ENCODE assay signal across 9 cellular contexts in the genomic region with DNA sequence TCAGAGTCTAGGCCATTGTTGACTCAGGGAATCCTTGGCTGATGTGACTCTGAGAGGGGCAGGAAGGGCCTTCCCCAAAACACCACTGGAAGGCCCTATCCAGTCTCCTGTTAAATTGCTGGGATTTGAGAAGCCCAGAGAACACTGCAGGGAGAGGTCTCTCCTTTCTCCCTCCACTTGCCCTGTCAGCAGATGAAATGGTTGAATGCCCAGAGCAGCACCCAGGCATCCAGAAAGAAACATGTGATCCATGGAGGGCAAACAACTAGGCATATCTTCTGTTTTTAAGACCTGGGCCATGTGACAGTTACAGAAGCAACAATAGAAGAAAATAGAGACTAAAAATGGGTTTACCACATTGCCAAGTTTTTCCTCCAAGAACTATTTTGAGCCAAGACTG.
"Had no signal": no experiment of that assay in that cellular context is flagged by ENCODE, and none has a peak within 500 bp of the region (broad histone marks: within the 10 kb centered on the region; RNA-seq: fewer than 3 reads in every experiment).

No MANE protein-coding gene starts in this region.

- H3K9me3 ChIP-seq: HAP-1 had no signal

- H3K27me3 Mint-ChIP-seq: IgD-negative memory B cell had no signal

- H3K36me3 Mint-ChIP-seq: IgD-negative memory B cell had no signal

- H3K27ac Mint-ChIP-seq: HFFc6, IgD-negative memory B cell had no signal

- H3K4me3 Mint-ChIP-seq: HFFc6, IgD-negative memory B cell had no signal

- H3K4me1 Mint-ChIP-seq: IgD-negative memory B cell had no signal

- DNase-seq: GOT3, H7, HFFc6, KBM-7 had no signal

- H3K36me3 ChIP-seq: HAP-1 had no signal

- H3K4me1 ChIP-seq: HAP-1 had no signal

- H3K4me3 ChIP-seq: HAP-1 had no signal

- ATAC-seq: HCT116, HepG2 had no signal

- H3K27ac ChIP-seq: HL-60 had no signal
